ENCODE assay signal across 19 cellular contexts in the genomic region with DNA sequence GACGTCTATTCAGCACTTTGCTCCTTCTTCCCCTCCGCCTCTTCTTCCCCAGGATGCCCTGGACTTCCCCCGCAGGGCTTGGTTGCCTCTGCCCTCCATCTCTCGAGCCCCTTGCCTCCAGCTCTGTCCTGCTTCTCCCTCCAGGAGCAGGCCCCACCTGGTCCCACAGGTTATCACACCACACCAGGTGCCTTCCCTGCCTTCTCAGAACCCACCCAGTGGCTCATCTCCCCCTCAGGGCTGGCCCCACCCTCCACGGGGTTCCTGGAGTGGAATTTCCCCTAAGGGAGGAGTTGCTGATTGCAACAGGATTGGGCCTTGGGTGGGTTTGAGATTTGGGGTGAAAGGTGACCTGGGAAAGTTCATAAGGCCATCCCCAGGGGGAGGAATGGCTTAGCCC. TPM values are rescaled to one million over a fixed set of nuclear protein-coding genes. Genes with fewer than 3 reads are reported as not detected.
DNase-seq lines count a peak whose midpoint lies in the region; ATAC-seq and TF ChIP-seq lines count a peak whose summit lies in the region.
"Had no signal": no experiment of that assay in that cellular context is flagged by ENCODE, and none has a peak within 500 bp of the region (broad histone marks: within the 10 kb centered on the region; RNA-seq: fewer than 3 reads in every experiment).

No MANE protein-coding gene starts in this region.

- H3K9me3 Mint-ChIP-seq in neural crest cell: no peaks in the 10 kb centered on the region
- no peaks in the 10 kb centered on the region for H3K9me3 Mint-ChIP-seq in osteocyte (ENCODE audit: unreplicated experiment)
- H3K9me3 Mint-ChIP-seq: CD4-positive, alpha-beta memory T cell; CD8-positive, alpha-beta memory T cell had no signal

- intact Hi-C loops in PC-9 (cut with micrococcal nuclease; ENCODE audit: unreplicated experiment): no loop called here

- peak overlapping the region; percentile 72 for H3K4me2 ChIP-seq in PC-9
- H3K4me2 ChIP-seq: BLaER1 had no signal

- peaks cover 69% of the 10 kb centered on the region for H3F3A ChIP-seq in PC-9 (ENCODE audit: insufficient read depth, low read depth)

- no peaks in the 10 kb centered on the region for H3K9me3 ChIP-seq in PC-9 (ENCODE audit: insufficient read depth, low read depth)
- H3K9me3 ChIP-seq: BE2C, BLaER1 had no signal

- no peaks in the 10 kb centered on the region for H3K36me3 ChIP-seq in PC-9 (ENCODE audit: low read depth)
- H3K36me3 ChIP-seq: BE2C, BLaER1 had no signal

- DNase-seq in PC-9 (peak in 1 of 2 experiments; percentile 51), neural crest cell (ENCODE audit: low read depth, low spot score) (no peak), osteocyte (ENCODE audit: extremely low spot score, unreplicated experiment) (no peak), NCI-H2227 treated with DMSO at 0.1 percent for 48 hours (lab: John Stamatoyannopoulos, UW) (no peak)
- DNase-seq: 8988T; ACHN; BE2C; C1 segment of cervical spinal cord; Calu3; CD4-positive, alpha-beta memory T cell; CD4-positive, CD25-positive, alpha-beta regulatory T cell; CD8-positive, alpha-beta memory T cell; COR-L47; DMS79 treated with DMSO at 0.1 percent for 48 hours; GF-D8 had no signal

- ATAC-seq in GM19395 (IDR thresholded peaks at IDR 0.05; ENCODE audit: unreplicated experiment): no peak

- H3K4me3 ChIP-seq in PC-9: peak overlapping the region; percentile 23; the same call in 1 of the 2 replicates
- H3K4me3 ChIP-seq: BLaER1 had no signal

- H3K4me1 Mint-ChIP-seq in neural crest cell: no peaks in the 10 kb centered on the region
- H3K4me1 Mint-ChIP-seq in osteocyte (ENCODE audit: unreplicated experiment): peaks cover 2% of the 10 kb centered on the region
- H3K4me1 Mint-ChIP-seq: CD14-positive monocyte; CD4-positive, alpha-beta memory T cell; CD4-positive, CD25-positive, alpha-beta regulatory T cell had no signal

- H3K4me1 ChIP-seq in PC-9 (replicated peaks; ENCODE audit: insufficient read depth): peaks cover 87% of the 10 kb centered on the region
- H3K4me1 ChIP-seq: BE2C had no signal

- POLR2A ChIA-PET in PC-9 (lab: Charles Lee; ENCODE audit: unreplicated experiment): no interaction called here

- no peak for TF ChIP-seq CTCF in PC-9 (conservative IDR thresholded peaks at IDR 0.05)
- TF ChIP-seq CTCF in neural crest cell (conservative IDR thresholded peaks at IDR 0.05): no peak
- TF ChIP-seq CTCF in osteocyte (IDR thresholded peaks at IDR 0.05): no peak

- H3K27ac ChIP-seq in PC-9: peak overlapping the region; percentile 88
- H3K27ac ChIP-seq: BLaER1 had no signal

- H3K27me3 Mint-ChIP-seq in neural crest cell (ENCODE audit: low read depth) (peaks cover 84% of the 10 kb centered on the region), osteocyte (ENCODE audit: unreplicated experiment) (peaks cover 90% of the 10 kb centered on the region)

- H3K27me3 ChIP-seq in PC-9 (ENCODE audit: insufficient read depth, low read depth): no peaks in the 10 kb centered on the region

- H3K79me2 ChIP-seq in PC-9 (ENCODE audit: low read depth): peaks cover 8% of the 10 kb centered on the region

- CTCF ChIA-PET in PC-9 (lab: Charles Lee): no interaction called here

- H3K36me3 Mint-ChIP-seq in neural crest cell (ENCODE audit: low read depth): no peaks in the 10 kb centered on the region
- H3K36me3 Mint-ChIP-seq in osteocyte (ENCODE audit: unreplicated experiment): no peaks in the 10 kb centered on the region
- H3K36me3 Mint-ChIP-seq: CD14-positive monocyte; CD4-positive, alpha-beta memory T cell; CD8-positive, alpha-beta memory T cell had no signal

- peak overlapping the region; percentile 50 for H3K27ac Mint-ChIP-seq in neural crest cell (ENCODE audit: unreplicated experiment)
- no peak overlapping the region for H3K27ac Mint-ChIP-seq in osteocyte (ENCODE audit: unreplicated experiment)
- H3K27ac Mint-ChIP-seq: CD4-positive, alpha-beta memory T cell; CD8-positive, alpha-beta memory T cell had no signal

- no peak overlapping the region for H2AFZ ChIP-seq in PC-9

- H3K9me2 ChIP-seq in PC-9 (ENCODE audit: insufficient read depth): no peaks in the 10 kb centered on the region

- no TSS peak for BruUV-seq in PC-9 (replicated peaks; lab: Mats Ljungman, UMichigan)

- H3K4me3 Mint-ChIP-seq in neural crest cell (no peak overlapping the region), osteocyte (ENCODE audit: unreplicated experiment) (no peak overlapping the region)
- H3K4me3 Mint-ChIP-seq: CD4-positive, alpha-beta memory T cell; CD4-positive, CD25-positive, alpha-beta regulatory T cell; CD8-positive, alpha-beta memory T cell had no signal

- no peaks in the 10 kb centered on the region for H4K20me1 ChIP-seq in PC-9 (ENCODE audit: insufficient read depth)
- H4K20me1 ChIP-seq: BLaER1 had no signal

RNA-seq across cellular contexts. Expression of a gene that starts 49.0 kb away (rescaled TPM):
- total RNA-seq in PC-9 (2021) (not detected in 2 replicates), neural crest cell (not detected in 2 replicates), osteocyte (not detected in 2 replicates)
- total RNA-seq: A673; Calu3; CD4-positive, alpha-beta memory T cell; CD4-positive, CD25-positive, alpha-beta regulatory T cell; CD8-positive, alpha-beta memory T cell had no signal
